In the genomic region with DNA sequence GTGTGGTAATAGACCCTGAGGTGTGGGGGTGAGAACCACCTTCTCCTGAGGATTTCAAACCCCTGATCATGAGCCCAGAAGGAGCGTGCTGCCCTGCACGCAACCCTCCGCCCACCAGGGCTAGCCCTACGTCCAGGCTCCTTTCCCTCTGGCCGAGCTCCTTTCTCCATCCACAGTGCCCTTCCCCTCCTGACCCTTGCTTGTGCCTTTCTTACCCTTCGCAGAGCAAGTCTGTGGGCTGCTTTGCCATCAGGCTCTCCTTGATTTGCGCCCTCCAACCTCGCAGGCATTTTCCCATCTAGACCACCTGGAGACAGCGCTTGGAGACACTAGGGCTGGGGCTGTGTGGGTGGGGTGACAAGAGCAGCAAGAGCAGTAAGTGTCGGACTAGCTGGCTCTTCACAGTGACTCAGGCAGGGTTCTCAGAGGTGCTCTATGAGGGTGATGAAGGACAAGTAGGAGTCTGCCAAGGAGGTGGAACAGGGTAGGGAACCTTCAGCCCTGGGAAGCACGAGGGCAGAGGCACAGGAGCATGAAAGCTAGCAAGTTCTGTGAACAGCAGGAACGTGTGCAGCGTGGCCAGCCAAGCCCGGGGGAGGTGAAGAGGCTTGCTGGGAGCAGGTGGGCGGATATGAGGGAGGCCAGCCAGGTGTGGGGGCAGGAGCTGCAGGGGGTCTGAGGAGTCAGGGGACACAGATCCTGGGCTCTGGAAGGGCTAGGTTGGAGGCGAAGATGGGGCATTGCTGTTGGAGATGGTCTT, we compare ENCODE assay signal across 20 cellular contexts. TPM values are rescaled to one million over a fixed set of nuclear protein-coding genes. Genes with fewer than 3 reads are reported as not detected.
"Had no signal": no experiment of that assay in that cellular context is flagged by ENCODE, and none has a peak within 500 bp of the region (broad histone marks: within the 10 kb centered on the region; RNA-seq: fewer than 3 reads in every experiment).

No MANE protein-coding gene starts in this region.

- ATAC-seq: activated naive CD4-positive, alpha-beta T cell treated with anti-CD3 and anti-CD28 coated beads, Interleukin-2, amount 50 U/mL, for 72 hours; activated T-cell treated with anti-CD3 and anti-CD28 coated beads, Interleukin-2, amount 50 U/mL, for 4 hours; heart left ventricle; left lung had no signal

- DNase-seq: activated CD4-positive, alpha-beta memory T cell treated with anti-CD3 and anti-CD28 coated beads for 36 hours; activated CD4-positive, alpha-beta T cell treated with anti-CD3 and anti-CD28 coated beads for 1 hour; activated effector memory CD4-positive, alpha-beta T cell treated with anti-CD3 and anti-CD28 coated beads, Interleukin-2, amount 50 U/mL, for 16 hours; activated T-cell treated with anti-CD3 and anti-CD28 coated beads, Interleukin-2, amount 50 U/mL, for 4 hours; amniotic stem cell; dorsolateral prefrontal cortex; esophagus squamous epithelium; foreskin fibroblast; left lung; mesenchymal stem cell; stimulated activated CD4-positive, alpha-beta T cell treated with anti-CD3 and anti-CD28 coated beads, Interleukin-4, amount 100 ng/mL, for 4 hours; uterus had no signal

- H3K36me3 Mint-ChIP-seq: activated CD4-positive, alpha-beta memory T cell treated with anti-CD3 and anti-CD28 coated beads for 36 hours; activated naive CD4-positive, alpha-beta T cell treated with anti-CD3 and anti-CD28 coated beads, Interleukin-2, amount 50 U/mL, for 72 hours; natural killer cell treated with Interleukin-12 subunit alpha and Interleukin-12 subunit beta and Interleukin-15 and Interleukin-18, amount 100 ng/mL, for 72 hours had no signal

- H3K9me3 ChIP-seq: breast epithelium, esophagus squamous epithelium, heart left ventricle, left lung, ovary, uterus had no signal

- H3K9me3 Mint-ChIP-seq: activated CD4-positive, alpha-beta memory T cell treated with anti-CD3 and anti-CD28 coated beads for 36 hours; activated naive CD4-positive, alpha-beta T cell treated with anti-CD3 and anti-CD28 coated beads, Interleukin-2, amount 50 U/mL, for 72 hours; activated T-cell treated with anti-CD3 and anti-CD28 coated beads, Interleukin-2, amount 50 U/mL, for 4 hours; natural killer cell treated with Interleukin-12 subunit alpha and Interleukin-12 subunit beta and Interleukin-15 and Interleukin-18, amount 100 ng/mL, for 72 hours; T-helper 2 cell treated with Interferon-gamma antibody and Interleukin-4, amounts not matched to agents 5 μg/mL and 100 μg/mL, for 36 hours had no signal

- H3K27ac ChIP-seq: breast epithelium, esophagus squamous epithelium, heart left ventricle, left lung, ovary, skin epidermis, uterus had no signal

- H3K36me3 ChIP-seq: breast epithelium, esophagus squamous epithelium, heart left ventricle, left lung, ovary, uterus had no signal

- H3K4me3 Mint-ChIP-seq: activated CD4-positive, alpha-beta memory T cell treated with anti-CD3 and anti-CD28 coated beads for 36 hours; activated T-cell treated with anti-CD3 and anti-CD28 coated beads, Interleukin-2, amount 50 U/mL, for 4 hours; natural killer cell treated with Interleukin-12 subunit alpha and Interleukin-12 subunit beta and Interleukin-15 and Interleukin-18, amount 100 ng/mL, for 72 hours; T-helper 2 cell treated with Interferon-gamma antibody and Interleukin-4, amounts not matched to agents 5 μg/mL and 100 μg/mL, for 36 hours had no signal

- H3K27ac Mint-ChIP-seq: activated CD4-positive, alpha-beta memory T cell treated with anti-CD3 and anti-CD28 coated beads for 36 hours; activated naive CD4-positive, alpha-beta T cell treated with anti-CD3 and anti-CD28 coated beads, Interleukin-2, amount 50 U/mL, for 72 hours; natural killer cell treated with Interleukin-12 subunit alpha and Interleukin-12 subunit beta and Interleukin-15 and Interleukin-18, amount 100 ng/mL, for 72 hours; T-helper 2 cell treated with Interferon-gamma antibody and Interleukin-4, amounts not matched to agents 5 μg/mL and 100 μg/mL, for 36 hours had no signal

- H3K4me3 ChIP-seq: breast epithelium, dorsolateral prefrontal cortex, esophagus squamous epithelium, heart left ventricle, left lung, ovary, skin epidermis, uterus had no signal

- H3K27me3 ChIP-seq: ovary had no signal

RNA-seq across cellular contexts. Expression of a gene that starts 2.5 kb away (rescaled TPM):
- total RNA-seq: activated CD4-positive, alpha-beta memory T cell treated with anti-CD3 and anti-CD28 coated beads for 36 hours; activated naive CD4-positive, alpha-beta T cell treated with anti-CD3 and anti-CD28 coated beads, Interleukin-2, amount 50 U/mL, for 72 hours; esophagus squamous epithelium; natural killer cell treated with Interleukin-12 subunit alpha and Interleukin-12 subunit beta and Interleukin-15 and Interleukin-18, amount 100 ng/mL, for 72 hours had no signal

RNA-seq across cellular contexts. Expression of a gene that starts 11.1 kb away (rescaled TPM):
- total RNA-seq: activated CD4-positive, alpha-beta memory T cell treated with anti-CD3 and anti-CD28 coated beads for 36 hours; activated naive CD4-positive, alpha-beta T cell treated with anti-CD3 and anti-CD28 coated beads, Interleukin-2, amount 50 U/mL, for 72 hours; activated T-cell treated with anti-CD3 and anti-CD28 coated beads, Interleukin-2, amount 50 U/mL, for 4 hours; breast epithelium; chondrocyte; esophagus squamous epithelium; left lung; natural killer cell treated with Interleukin-12 subunit alpha and Interleukin-12 subunit beta and Interleukin-15 and Interleukin-18, amount 100 ng/mL, for 72 hours; ovary; uterus had no signal
- polyA plus RNA-seq: heart left ventricle, ovary had no signal
